Comparison of ENCODE assay signal across 8 cellular contexts in the genomic region with DNA sequence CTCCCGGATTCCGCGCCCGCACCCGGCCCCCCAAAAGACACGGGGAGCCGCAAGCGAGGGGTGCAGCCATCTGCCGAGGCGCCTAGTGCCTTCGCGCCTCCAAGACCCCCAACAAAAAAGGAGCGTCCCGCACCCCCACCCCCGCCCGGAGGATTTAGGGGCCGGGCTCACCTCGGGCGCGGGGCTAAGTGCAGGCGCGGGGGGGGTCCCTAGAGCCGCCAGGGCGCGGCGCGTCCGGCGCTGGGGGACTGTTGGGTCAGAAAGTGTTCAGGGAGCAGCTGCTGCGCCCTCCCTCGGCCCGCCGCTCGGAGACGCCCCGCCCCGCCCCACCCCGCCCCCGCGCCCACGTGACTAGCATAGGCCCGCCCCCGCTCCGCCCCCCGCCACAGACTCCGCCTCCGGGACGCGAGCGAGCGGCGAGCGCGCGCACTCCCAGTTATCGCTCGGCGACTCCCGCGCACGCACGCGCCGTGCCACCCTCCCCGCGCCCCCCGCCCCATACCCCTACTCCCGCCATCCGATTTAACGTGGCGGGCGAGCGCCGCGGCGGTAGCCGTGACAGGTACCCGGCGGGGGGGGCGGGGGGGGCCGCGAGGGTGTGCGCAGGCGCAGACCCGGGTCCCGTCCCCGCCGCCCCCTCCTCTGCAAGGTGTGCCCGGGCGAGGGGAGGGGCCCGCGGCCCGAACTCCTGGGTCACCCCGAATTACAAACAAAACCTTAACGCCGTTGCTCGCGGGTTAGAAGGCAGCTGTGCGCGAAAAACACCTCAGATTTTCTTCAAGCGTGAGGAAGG. TPM values are rescaled to one million over a fixed set of nuclear protein-coding genes. Genes with fewer than 3 reads are reported as not detected.
DNase-seq lines count a peak whose midpoint lies in the region; ATAC-seq, FAIRE-seq and TF ChIP-seq lines count a peak whose summit lies in the region.

No MANE protein-coding gene starts in this region.

- H3K36me3 Mint-ChIP-seq in nephron (ENCODE audit: low read depth): no peaks in the 10 kb centered on the region

- no peaks in the 10 kb centered on the region for H3K36me3 ChIP-seq in Peyer's patch

- H3K4me3 Mint-ChIP-seq in nephron: peak overlapping the region; percentile 87 to 95 (median 91)

- ATAC-seq in GM19035 (IDR thresholded peaks at IDR 0.05; ENCODE audit: unreplicated experiment): peak; percentile 66

- H3K4me3 ChIP-seq in AG09309 (ENCODE audit: control insufficient read depth, low read depth, low read length) (peak overlapping the region; percentile 70), Peyer's patch (peak overlapping the region; percentile 71 to 96 (median 90)), fibroblast of pulmonary artery (replicated peaks; ENCODE audit: low read depth, low read length) (peak overlapping the region; percentile 65)

- DNase-seq in AG09309 (ENCODE audit: low read depth): no peak
- peak; percentile 43 for DNase-seq in HTR-8/SVneo (ENCODE audit: insufficient read length, low spot score)
- DNase-seq in Peyer's patch: peak; percentile 88 to 93 (median 91)
- DNase-seq in activated T-helper 1 cell treated with anti-CD3 and anti-CD28 coated beads, Interleukin-2, amount 50 U/mL, for 16 hours (ENCODE audit: low read depth in 1 of 2, low spot score in 1 of 2): peak; percentile 65 to 79
- DNase-seq in fibroblast of pulmonary artery (ENCODE audit: low read depth): peak; percentile 73
- peak; percentile 62 for DNase-seq in stimulated activated naive CD4-positive, alpha-beta T cell treated with Interleukin-2 at 50 U/mL for 16 hours (lab: John Stamatoyannopoulos, UW)

- H3K27ac ChIP-seq in Peyer's patch: peak overlapping the region; percentile 90 to 98 (median 94)

- no peaks in the 10 kb centered on the region for H3K27me3 ChIP-seq in Peyer's patch

- H3K9me3 ChIP-seq in Peyer's patch: no peaks in the 10 kb centered on the region

- H3K27me3 Mint-ChIP-seq in nephron (ENCODE audit: low read depth): peaks cover 4% of the 10 kb centered on the region

- TF ChIP-seq CTCF in AG09309 (IDR thresholded peaks at IDR 0.05; ENCODE audit: control insufficient read depth, insufficient read depth, low read depth, low read length, missing control alignments) (no peak), Peyer's patch (IDR thresholded peaks at IDR 0.05) (no peak), fibroblast of pulmonary artery (IDR thresholded peaks at IDR 0.05; ENCODE audit: low read length, missing control alignments) (no peak), nephron (IDR thresholded peaks at IDR 0.05; ENCODE audit: unreplicated experiment in 3 of 3) (no peak)

- FAIRE-seq in HTR-8/SVneo (lab: Jason Lieb, UNC): no peak

- TF ChIP-seq POLR2A in Peyer's patch (IDR thresholded peaks at IDR 0.05): peak; percentile 75 to 88

- H3K4me1 Mint-ChIP-seq in nephron: peaks cover 42% of the 10 kb centered on the region

- H3K27ac Mint-ChIP-seq in nephron: peak overlapping the region; percentile 56 to 89 (median 77)

- no peaks in the 10 kb centered on the region for H3K9me3 Mint-ChIP-seq in nephron

- H3K4me1 ChIP-seq in Peyer's patch: peaks cover 0 to 17% (median 8%) of the 10 kb centered on the region in 4 donors

RNA-seq across cellular contexts. Expression of a gene that starts 56.2 kb away (rescaled TPM):
- total RNA-seq in Peyer's patch: not detected
